Comparison of ENCODE assay signal across 10 cellular contexts in genomic region chr22:23237201-23237798, GRCh38. TPM values are rescaled to one million over a fixed set of nuclear protein-coding genes. Genes with fewer than 3 reads are reported as not detected.
DNase-seq lines count a peak whose midpoint lies in the region; ATAC-seq and TF ChIP-seq lines count a peak whose summit lies in the region.
"Had no signal": no experiment of that assay in that cellular context is flagged by ENCODE, and none has a peak within 500 bp of the region (broad histone marks: within the 10 kb centered on the region; RNA-seq: fewer than 3 reads in every experiment).

No MANE protein-coding gene starts in this region.

- H3K9ac ChIP-seq in HUES64 (ENCODE audit: low read depth, low read length), result no peak overlapping the region
- H3K9ac ChIP-seq: parathyroid adenoma had no signal

- peak; percentile 53 for DNase-seq in NCI-H774 (lab: John Stamatoyannopoulos, UW)
- DNase-seq in fibroblast of pulmonary artery (ENCODE audit: low read depth), result peak; percentile 41
- peak; percentile 47 for DNase-seq in putamen (ENCODE audit: low spot score)
- DNase-seq in GM10248 (ENCODE audit: extremely low spot score), result no peak
- DNase-seq in dedifferentiated amniotic fluid mesenchymal stem cell (ENCODE audit: extremely low spot score), result no peak

- H3K36me3 ChIP-seq in HUES64 (ENCODE audit: insufficient read depth, low read length), result no peaks in the 10 kb centered on the region

- ATAC-seq in HG03039 (IDR thresholded peaks at IDR 0.05; ENCODE audit: unreplicated experiment) (no peak), GM21576 (IDR thresholded peaks at IDR 0.05; ENCODE audit: unreplicated experiment) (no peak)
- ATAC-seq: Panc1 had no signal

- TF ChIP-seq CTCF in fibroblast of pulmonary artery (IDR thresholded peaks at IDR 0.05; ENCODE audit: low read length, missing control alignments) (no peak), GM10248 (IDR thresholded peaks at IDR 0.05; ENCODE audit: control extremely low read depth, extremely low read depth, low read depth, missing control alignments) (no peak)

- H3K9me3 ChIP-seq in HUES64 (ENCODE audit: insufficient read depth, low read depth, low read length), result no peaks in the 10 kb centered on the region

- H3K4me3 ChIP-seq in HUES64 (ENCODE audit: low read length) (no peak overlapping the region), fibroblast of pulmonary artery (replicated peaks; ENCODE audit: low read depth, low read length) (no peak overlapping the region)

- 58% methylated on average over 16 of the region's 16 CpGs for WGBS in HUES64

- peaks cover 47% of the 10 kb centered on the region for H3K4me1 ChIP-seq in HUES64 (ENCODE audit: insufficient read depth, low read length)
- H3K4me1 ChIP-seq: parathyroid adenoma had no signal

- H3K27ac ChIP-seq in HUES64 (ENCODE audit: low read depth, low read length), result peak overlapping the region; percentile 42; the same call in 1 of the 2 replicates
- H3K27ac ChIP-seq: parathyroid adenoma had no signal

- H3K27me3 ChIP-seq in HUES64 (ENCODE audit: insufficient read depth, low read length), result no peaks in the 10 kb centered on the region

- POLR2A ChIA-PET in GM10248 (lab: Yijun Ruan, JAX), result no interaction called here

- CTCF ChIA-PET in GM10248 (lab: Yijun Ruan, JAX), result interaction anchor here (1.0 to 2.5 kb wide), 2 partner anchors 31 to 45 kb away, joined by 3 to 11 read pairs; no protein-coding TSS in a partner anchor

RNA-seq across cellular contexts. Expression of gene BCR, which starts 57.0 kb away (rescaled TPM):
- polyA plus RNA-seq in HUES64 (2013, experiment 1 of 2), result 44.2 TPM
- polyA plus RNA-seq in HUES64 (2013, experiment 2 of 2), result 49.3 TPM

Comparison
In these comparisons a context has a peak if more than half of its experiments do, and no peak if none do; other contexts are left out.
1. DNase-seq: peak in NCI-H774 (single experiment), fibroblast of pulmonary artery (single experiment) and putamen (single experiment); none in GM10248 (single experiment) and dedifferentiated amniotic fluid mesenchymal stem cell (single experiment).